7 cellular contexts compared by ENCODE assay signal in the genomic region with DNA sequence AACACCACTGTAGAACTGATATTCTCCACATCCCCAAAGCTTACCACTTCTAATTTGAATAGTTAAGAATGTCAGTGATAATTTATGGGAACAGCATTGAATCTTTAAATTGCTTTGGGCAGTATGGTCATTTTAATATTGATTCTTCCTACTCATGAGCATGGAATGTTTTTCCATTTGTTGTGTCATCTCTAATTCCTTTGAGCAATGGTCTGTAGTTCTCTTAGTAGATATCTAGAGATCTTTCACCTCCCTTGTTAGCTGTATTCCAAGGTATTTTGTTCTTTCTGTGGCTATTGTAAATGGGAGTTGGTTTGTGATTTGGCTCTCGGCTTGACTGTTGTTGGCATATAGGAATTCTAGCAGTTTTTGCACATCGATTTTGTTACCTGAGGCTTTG.
"Had no signal": no experiment of that assay in that cellular context is flagged by ENCODE, and none has a peak within 500 bp of the region (broad histone marks: within the 10 kb centered on the region; RNA-seq: fewer than 3 reads in every experiment).

No MANE protein-coding gene starts in this region.

- H3K4me2 ChIP-seq: GM23338 had no signal

- H2AFZ ChIP-seq: GM23338 had no signal

- ATAC-seq: GM23338, K562 had no signal

- H3K27ac Mint-ChIP-seq: GM23338, H9 had no signal

- H3K4me3 Mint-ChIP-seq: GM23338, H9 had no signal

- DNase-seq: H9, HCEC 1CT, IMR-90, KG1 had no signal

- H3K4me3 ChIP-seq: GM23338, K562 had no signal

- H3K4me1 Mint-ChIP-seq: GM23338, H9 had no signal

- FAIRE-seq: K562 had no signal

- H3K27ac ChIP-seq: HL-60 had no signal
